In genomic region chr4:81465668-81466357, GRCh38 we compare ENCODE assay signal across 17 cellular contexts. TPM values are rescaled to one million over a fixed set of nuclear protein-coding genes. Genes with fewer than 3 reads are reported as not detected.
DNase-seq lines count a peak whose midpoint lies in the region; ATAC-seq, FAIRE-seq and TF ChIP-seq lines count a peak whose summit lies in the region.
"Had no signal": no experiment of that assay in that cellular context is flagged by ENCODE, and none has a peak within 500 bp of the region (broad histone marks: within the 10 kb centered on the region; RNA-seq: fewer than 3 reads in every experiment).

No MANE protein-coding gene starts in this region.

- H3K4me2 ChIP-seq in keratinocyte (ENCODE audit: control insufficient read depth, extremely low read depth, insufficient read depth, low read depth, low read length), result no peak overlapping the region
- H3K4me2 ChIP-seq: PC-9 had no signal

- no peak for FAIRE-seq in keratinocyte (lab: Jason Lieb, UNC)
- FAIRE-seq: A204.1 had no signal

- no peaks in the 10 kb centered on the region for H3K9me3 Mint-ChIP-seq in nephron progenitor cell
- H3K9me3 Mint-ChIP-seq: CD4-positive, CD25-positive, alpha-beta regulatory T cell; stimulated activated naive CD8-positive, alpha-beta T cell treated with anti-CD3 and anti-CD28 coated beads, Interleukin-15, Interleukin-2, amounts not matched to agents 100 ng/mL and 50 ng/mL, for 24 hours had no signal

- no peak overlapping the region for H3K9ac ChIP-seq in keratinocyte (ENCODE audit: control insufficient read depth, extremely low read depth, insufficient read depth, low read length)

- peak overlapping the region; percentile 74 for H2AFZ ChIP-seq in keratinocyte (ENCODE audit: control insufficient read depth, low read length)
- H2AFZ ChIP-seq: PC-9 had no signal

- TF ChIP-seq CTCF in keratinocyte (optimal IDR thresholded peaks at IDR 0.05 in 1 of 3, IDR thresholded peaks at IDR 0.05 in 1 of 3, conservative IDR thresholded peaks at IDR 0.05 in 1 of 3; ENCODE audit: extremely low read depth in 1 of 3, insufficient read depth in 2 of 3, low read length in 3 of 3) (no peak), nephron progenitor cell (IDR thresholded peaks at IDR 0.05) (no peak)

- intact Hi-C loops in left ventricle myocardium superior (cut with micrococcal nuclease), result no loop called here

- peak overlapping the region; percentile 16 for H3K27ac ChIP-seq in keratinocyte (ENCODE audit: control insufficient read depth, insufficient read depth, low read length)
- H3K27ac ChIP-seq: PC-9 had no signal

- ATAC-seq in left ventricle myocardium superior, result no peak
- ATAC-seq: esophagus mucosa had no signal

- H3K4me1 ChIP-seq in keratinocyte (ENCODE audit: control insufficient read depth, extremely low read depth, insufficient read depth, low read length), result peaks cover 26% of the 10 kb centered on the region

- H3K9me1 ChIP-seq in keratinocyte (ENCODE audit: control insufficient read depth, extremely low read depth, insufficient read depth, low read length), result no peaks in the 10 kb centered on the region

- no peaks in the 10 kb centered on the region for H3K36me3 Mint-ChIP-seq in nephron progenitor cell (ENCODE audit: low read depth)
- H3K36me3 Mint-ChIP-seq: CD4-positive, CD25-positive, alpha-beta regulatory T cell had no signal

- H3K4me3 ChIP-seq in keratinocyte (ENCODE audit: control insufficient read depth in 2 of 3, extremely low read depth in 1 of 3, insufficient read depth in 2 of 3, low read depth in 1 of 3, low read length in 3 of 3), result no peak overlapping the region
- H3K4me3 ChIP-seq: PC-9 had no signal

- no peak overlapping the region for H3K27ac Mint-ChIP-seq in nephron progenitor cell
- H3K27ac Mint-ChIP-seq: CD4-positive, CD25-positive, alpha-beta regulatory T cell; stimulated activated naive CD8-positive, alpha-beta T cell treated with anti-CD3 and anti-CD28 coated beads, Interleukin-15, Interleukin-2, amounts not matched to agents 100 ng/mL and 50 ng/mL, for 24 hours had no signal

- dilution Hi-C loops in keratinocyte (cut with MboI; ENCODE audit: extremely low pct_ligation_motif_present, low sequenced_read_pairs), result no loop called here

- no peaks in the 10 kb centered on the region for H3K9me3 ChIP-seq in keratinocyte (ENCODE audit: control insufficient read depth, low read depth, low read length)

- DNase-seq in NCI-H2196 (lab: John Stamatoyannopoulos, UW; ENCODE audit: unreplicated experiment) (peak; percentile 28), NCI-H2196 treated with DMSO at 0.1 percent for 48 hours (lab: John Stamatoyannopoulos, UW; ENCODE audit: unreplicated experiment) (no peak), NCI-H748 treated with DMSO at 0.1 percent for 48 hours (lab: John Stamatoyannopoulos, UW) (peak; percentile 80), keratinocyte (ENCODE audit: low read depth, low spot score) (no peak), nephron progenitor cell (no peak), left ventricle myocardium superior (no peak)
- no peak for DNase-seq in NK-92 treated with Interleukin-12 subunit alpha and Interleukin-12 subunit beta, amount 100 ng/mL, for 24 hours (lab: John Stamatoyannopoulos, UW)
- DNase-seq in activated CD8-positive, alpha-beta memory T cell treated with anti-CD3 and anti-CD28 coated beads, Interleukin-2, amount 50 U/mL, for 48 hours, result no peak
- DNase-seq: activated CD4-positive, CD25-positive, alpha-beta regulatory T cell treated with anti-CD3 and anti-CD28 coated beads, Interleukin-2, amount 50 U/mL, for 72 hours; CD4-positive, CD25-positive, alpha-beta regulatory T cell; NCI-H1694; PC-9; SW 1271 had no signal

- H4K20me1 ChIP-seq in keratinocyte (ENCODE audit: control insufficient read depth, extremely low read depth, insufficient read depth, low read length), result no peaks in the 10 kb centered on the region

- no peak overlapping the region for H3K4me3 Mint-ChIP-seq in nephron progenitor cell
- H3K4me3 Mint-ChIP-seq: CD4-positive, CD25-positive, alpha-beta regulatory T cell; stimulated activated naive CD8-positive, alpha-beta T cell treated with anti-CD3 and anti-CD28 coated beads, Interleukin-15, Interleukin-2, amounts not matched to agents 100 ng/mL and 50 ng/mL, for 24 hours had no signal

- peaks cover 17% of the 10 kb centered on the region for H3K27me3 Mint-ChIP-seq in nephron progenitor cell (ENCODE audit: low read depth, poor library complexity)
- H3K27me3 Mint-ChIP-seq: CD4-positive, CD25-positive, alpha-beta regulatory T cell; stimulated activated naive CD8-positive, alpha-beta T cell treated with anti-CD3 and anti-CD28 coated beads, Interleukin-15, Interleukin-2, amounts not matched to agents 100 ng/mL and 50 ng/mL, for 24 hours had no signal

- no peaks in the 10 kb centered on the region for H3K79me2 ChIP-seq in keratinocyte (ENCODE audit: control insufficient read depth, insufficient read depth, low read length)

- no peaks in the 10 kb centered on the region for H3K27me3 ChIP-seq in keratinocyte (ENCODE audit: control insufficient read depth, extremely low read depth, insufficient read depth, low read length)

- H3K36me3 ChIP-seq in keratinocyte (ENCODE audit: control insufficient read depth in 2 of 2, extremely low read depth in 1 of 2, insufficient read depth in 2 of 2, low read length in 2 of 2), result no peaks in the 10 kb centered on the region

- H3K4me1 Mint-ChIP-seq in nephron progenitor cell, result peaks cover 65% of the 10 kb centered on the region

RNA-seq across cellular contexts. Expression of gene RASGEF1B, which starts 5.9 kb away (rescaled TPM):
- 0.45 to 0.98 TPM (median 0.68 TPM) in 3 replicates for polyA plus RNA-seq in keratinocyte
- polyA plus RNA-seq in keratinocyte (2011; ENCODE audit: low read depth), result 31.2 TPM
- polyA plus RNA-seq in keratinocyte (2011; cell fraction: cytosol; rRNA removed), result 0.60 and 0.64 TPM in 2 replicates
- polyA plus RNA-seq in keratinocyte (2011; cell fraction: nucleus; rRNA removed), result 1.3 TPM in 2 replicates
- 0.34 and 21.1 TPM in 2 replicates for polyA plus RNA-seq in keratinocyte (2012; ENCODE audit: low replicate concordance)
- 0.33 to 3.0 TPM (median 2.8 TPM) in 3 replicates for polyA minus RNA-seq in keratinocyte
- not detected for polyA minus RNA-seq in keratinocyte (2011; cell fraction: cytosol; rRNA and poly(A)+ RNA removed)
- 6.0 and 8.6 TPM in 2 replicates for polyA minus RNA-seq in keratinocyte (2011; cell fraction: nucleus; rRNA and poly(A)+ RNA removed)
- total RNA-seq in left ventricle myocardium superior, result 2.1 TPM
- total RNA-seq: lung microvascular endothelial cell had no signal

Comparison
In these comparisons a context has a peak if more than half of its experiments do, and no peak if none do; other contexts are left out.
1. DNase-seq: peak in NCI-H2196 (single experiment) and NCI-H748 treated with DMSO at 0.1 percent for 48 hours (single experiment); none in NCI-H2196 treated with DMSO at 0.1 percent for 48 hours (single experiment), keratinocyte (single experiment), nephron progenitor cell (single experiment), left ventricle myocardium superior (single experiment), NK-92 treated with Interleukin-12 subunit alpha and Interleukin-12 subunit beta, amount 100 ng/mL, for 24 hours (single experiment) and activated CD8-positive, alpha-beta memory T cell treated with anti-CD3 and anti-CD28 coated beads, Interleukin-2, amount 50 U/mL, for 48 hours (single experiment).